1 cellular context compared by ENCODE assay signal in genomic region chr10:121452581-121452980, GRCh38.
A peak's percentile ranks its signal among the peaks of the same experiment; 100 is the strongest.
TF ChIP-seq lines count a peak whose summit lies in the region.

No MANE protein-coding gene starts in this region.

TF ChIP-seq in K562, 482 proteins besides CTCF, POLR2A, EP300 and RAD21 (continued from another document):
- TF ChIP-seq, protein P1, sequence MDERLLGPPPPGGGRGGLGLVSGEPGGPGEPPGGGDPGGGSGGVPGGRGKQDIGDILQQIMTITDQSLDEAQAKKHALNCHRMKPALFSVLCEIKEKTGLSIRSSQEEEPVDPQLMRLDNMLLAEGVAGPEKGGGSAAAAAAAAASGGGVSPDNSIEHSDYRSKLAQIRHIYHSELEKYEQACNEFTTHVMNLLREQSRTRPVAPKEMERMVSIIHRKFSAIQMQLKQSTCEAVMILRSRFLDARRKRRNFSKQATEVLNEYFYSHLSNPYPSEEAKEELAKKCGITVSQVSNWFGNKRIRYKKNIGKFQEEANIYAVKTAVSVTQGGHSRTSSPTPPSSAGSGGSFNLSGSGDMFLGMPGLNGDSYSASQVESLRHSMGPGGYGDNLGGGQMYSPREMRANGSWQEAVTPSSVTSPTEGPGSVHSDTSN (CRISPR knock-in tag; IDR thresholded peaks at IDR 0.05; ENCODE audit: low read depth): no peak
- TF ChIP-seq, protein P1 (tag; conservative IDR thresholded peaks at IDR 0.05; ENCODE audit: low read depth): 0 out of 2 replicates have a peak, but pooled peaks have one; percentile 12
- no peak for TF ChIP-seq ATF7 (IDR thresholded peaks at IDR 0.05)
- TF ChIP-seq, protein P2, sequence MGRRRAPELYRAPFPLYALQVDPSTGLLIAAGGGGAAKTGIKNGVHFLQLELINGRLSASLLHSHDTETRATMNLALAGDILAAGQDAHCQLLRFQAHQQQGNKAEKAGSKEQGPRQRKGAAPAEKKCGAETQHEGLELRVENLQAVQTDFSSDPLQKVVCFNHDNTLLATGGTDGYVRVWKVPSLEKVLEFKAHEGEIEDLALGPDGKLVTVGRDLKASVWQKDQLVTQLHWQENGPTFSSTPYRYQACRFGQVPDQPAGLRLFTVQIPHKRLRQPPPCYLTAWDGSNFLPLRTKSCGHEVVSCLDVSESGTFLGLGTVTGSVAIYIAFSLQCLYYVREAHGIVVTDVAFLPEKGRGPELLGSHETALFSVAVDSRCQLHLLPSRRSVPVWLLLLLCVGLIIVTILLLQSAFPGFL (CRISPR knock-in tag; IDR thresholded peaks at IDR 0.05): no peak
- TF ChIP-seq, protein P3, sequence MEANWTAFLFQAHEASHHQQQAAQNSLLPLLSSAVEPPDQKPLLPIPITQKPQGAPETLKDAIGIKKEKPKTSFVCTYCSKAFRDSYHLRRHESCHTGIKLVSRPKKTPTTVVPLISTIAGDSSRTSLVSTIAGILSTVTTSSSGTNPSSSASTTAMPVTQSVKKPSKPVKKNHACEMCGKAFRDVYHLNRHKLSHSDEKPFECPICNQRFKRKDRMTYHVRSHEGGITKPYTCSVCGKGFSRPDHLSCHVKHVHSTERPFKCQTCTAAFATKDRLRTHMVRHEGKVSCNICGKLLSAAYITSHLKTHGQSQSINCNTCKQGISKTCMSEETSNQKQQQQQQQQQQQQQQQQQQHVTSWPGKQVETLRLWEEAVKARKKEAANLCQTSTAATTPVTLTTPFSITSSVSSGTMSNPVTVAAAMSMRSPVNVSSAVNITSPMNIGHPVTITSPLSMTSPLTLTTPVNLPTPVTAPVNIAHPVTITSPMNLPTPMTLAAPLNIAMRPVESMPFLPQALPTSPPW (CRISPR knock-in tag; IDR thresholded peaks at IDR 0.05): peak; percentile 23; the same call in 1 of the 2 replicates
